1 cellular context compared by ENCODE assay signal in genomic region chr2:165462433-165462832, GRCh38.
TF ChIP-seq lines count a peak whose summit lies in the region.

No MANE protein-coding gene starts in this region.

TF ChIP-seq in HepG2, 621 proteins besides CTCF, POLR2A, EP300 and RAD21 (continued from another document):
- TF ChIP-seq MNT (IDR thresholded peaks at IDR 0.05) (peak; percentile 58), MIER2 (CRISPR knock-in tag; IDR thresholded peaks at IDR 0.05) (no peak)
